Comparison of ENCODE assay signal across 1 cellular context in the genomic region with DNA sequence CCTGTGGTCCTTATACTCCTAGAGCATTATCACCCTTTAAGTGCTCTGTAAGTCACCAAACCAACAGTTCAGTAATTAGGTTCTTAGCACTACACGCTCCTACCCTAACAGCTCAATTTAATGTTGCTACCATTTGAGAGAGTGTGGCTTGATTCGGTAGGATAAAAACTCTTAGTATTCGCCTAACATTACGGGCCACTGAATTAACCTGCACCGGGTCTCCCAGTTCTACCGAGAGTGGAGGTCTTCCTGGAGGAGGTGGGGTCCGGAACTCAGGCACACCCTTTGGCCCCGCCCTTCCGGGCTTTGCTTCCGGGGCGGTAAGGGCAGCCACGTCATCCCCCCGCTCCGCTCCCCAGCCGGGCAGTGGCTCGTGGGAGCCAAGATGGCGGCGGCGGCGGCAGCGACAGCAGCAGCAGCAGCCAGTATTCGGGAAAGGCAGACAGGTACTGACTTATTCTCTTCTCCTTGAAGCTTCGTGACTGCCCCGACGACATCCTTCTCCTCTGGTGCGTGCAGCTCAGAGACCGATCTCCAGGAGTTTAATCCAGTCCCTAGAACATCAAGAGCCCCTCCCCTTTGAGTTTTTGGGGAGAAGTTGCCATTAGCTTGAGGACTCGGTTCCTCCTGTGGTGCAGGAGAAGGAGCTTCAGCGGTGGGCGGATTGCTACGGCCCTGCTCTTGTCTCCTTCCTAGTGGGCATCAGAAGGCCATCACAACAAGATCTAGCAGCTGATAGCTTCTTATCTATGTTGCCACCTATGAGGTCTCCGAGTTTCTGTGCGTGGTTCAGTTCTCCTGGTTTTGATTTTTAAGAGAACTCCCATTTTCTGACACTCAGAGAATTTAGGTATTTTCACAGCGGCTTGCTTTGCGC.
A peak's percentile ranks its signal among the peaks of the same experiment; 100 is the strongest.
TF ChIP-seq lines count a peak whose summit lies in the region.

A gene with protein sequence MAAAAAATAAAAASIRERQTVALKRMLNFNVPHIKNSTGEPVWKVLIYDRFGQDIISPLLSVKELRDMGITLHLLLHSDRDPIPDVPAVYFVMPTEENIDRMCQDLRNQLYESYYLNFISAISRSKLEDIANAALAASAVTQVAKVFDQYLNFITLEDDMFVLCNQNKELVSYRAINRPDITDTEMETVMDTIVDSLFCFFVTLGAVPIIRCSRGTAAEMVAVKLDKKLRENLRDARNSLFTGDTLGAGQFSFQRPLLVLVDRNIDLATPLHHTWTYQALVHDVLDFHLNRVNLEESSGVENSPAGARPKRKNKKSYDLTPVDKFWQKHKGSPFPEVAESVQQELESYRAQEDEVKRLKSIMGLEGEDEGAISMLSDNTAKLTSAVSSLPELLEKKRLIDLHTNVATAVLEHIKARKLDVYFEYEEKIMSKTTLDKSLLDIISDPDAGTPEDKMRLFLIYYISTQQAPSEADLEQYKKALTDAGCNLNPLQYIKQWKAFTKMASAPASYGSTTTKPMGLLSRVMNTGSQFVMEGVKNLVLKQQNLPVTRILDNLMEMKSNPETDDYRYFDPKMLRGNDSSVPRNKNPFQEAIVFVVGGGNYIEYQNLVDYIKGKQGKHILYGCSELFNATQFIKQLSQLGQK (plus strand): TSS at position 366 of the 877 bp plus-strand sequence. CDS start 20 bp downstream, at position 386.

TF ChIP-seq in HepG2, 621 proteins besides CTCF, POLR2A, EP300 and RAD21 (continued from another document and continues in another):
- TF ChIP-seq KLF12 (CRISPR knock-in tag; IDR thresholded peaks at IDR 0.05; ENCODE audit: borderline replicate concordance) (peak; percentile 100), ZNF572 (CRISPR knock-in tag; IDR thresholded peaks at IDR 0.05) (peak; percentile 98), ZNF329 (CRISPR knock-in tag; IDR thresholded peaks at IDR 0.05; ENCODE audit: low read depth) (peak; percentile 95), SRSF9 (IDR thresholded peaks at IDR 0.05; ENCODE audit: borderline replicate concordance, insufficient read depth, low read depth, low read length, poor library complexity, severe bottlenecking) (no peak), ZFP36L1 (CRISPR knock-in tag; IDR thresholded peaks at IDR 0.05) (peak; percentile 94), JUND (CRISPR knock-in tag; IDR thresholded peaks at IDR 0.05) (peak; percentile 95), DPF2 (CRISPR knock-in tag; IDR thresholded peaks at IDR 0.05; ENCODE audit: borderline replicate concordance, low read depth) (peak; percentile 20; the same call in 1 of the 2 replicates), MED8 (CRISPR knock-in tag; IDR thresholded peaks at IDR 0.05; ENCODE audit: insufficient replicate concordance) (peak; percentile 93), ATF1 (CRISPR knock-in tag; IDR thresholded peaks at IDR 0.05) (peak; percentile 93), ZNF333 (CRISPR knock-in tag; IDR thresholded peaks at IDR 0.05; ENCODE audit: borderline replicate concordance) (peak; percentile 99), MYC (CRISPR knock-in tag; IDR thresholded peaks at IDR 0.05; ENCODE audit: borderline replicate concordance) (peak; percentile 99), ZNF567 (CRISPR knock-in tag; IDR thresholded peaks at IDR 0.05; ENCODE audit: borderline replicate concordance) (0 out of 2 replicates have a peak, but pooled peaks have one; percentile 32), FOXK1 (CRISPR knock-in tag; IDR thresholded peaks at IDR 0.05; ENCODE audit: borderline replicate concordance, low read depth) (peak; percentile 99), KAT8 (CRISPR knock-in tag; IDR thresholded peaks at IDR 0.05) (peak; percentile 100), ATRX (CRISPR knock-in tag; IDR thresholded peaks at IDR 0.05; ENCODE audit: borderline replicate concordance) (peak; percentile 52; the same call in 1 of the 2 replicates), U2AF2 (IDR thresholded peaks at IDR 0.05; ENCODE audit: low read depth, low read length) (no peak; the same call in 1 of the 2 replicates), ZNF12 (CRISPR knock-in tag; IDR thresholded peaks at IDR 0.05) (peak; percentile 92), SNAI1 (CRISPR knock-in tag; IDR thresholded peaks at IDR 0.05; ENCODE audit: borderline replicate concordance) (peak; percentile 99), PITX1 (CRISPR knock-in tag; IDR thresholded peaks at IDR 0.05) (peak; percentile 76; the same call in 1 of the 2 replicates), NFIB (CRISPR knock-in tag; IDR thresholded peaks at IDR 0.05; ENCODE audit: borderline replicate concordance) (no peak; the same call in 1 of the 2 replicates), CENPT (CRISPR knock-in tag; IDR thresholded peaks at IDR 0.05; ENCODE audit: low read depth) (no peak; the same call in 1 of the 2 replicates), IKZF4 (CRISPR knock-in tag; IDR thresholded peaks at IDR 0.05; ENCODE audit: borderline replicate concordance, low read depth, not compliant biosample characterization) (peak; percentile 99), ZNF496 (CRISPR knock-in tag; IDR thresholded peaks at IDR 0.05; ENCODE audit: insufficient replicate concordance) (no peak), ZNF382 (CRISPR knock-in tag; IDR thresholded peaks at IDR 0.05; ENCODE audit: borderline replicate concordance) (no peak), KLF15 (CRISPR knock-in tag; IDR thresholded peaks at IDR 0.05; ENCODE audit: borderline replicate concordance) (peak; percentile 93; the same call in 1 of the 2 replicates), ZNF720 (CRISPR knock-in tag; IDR thresholded peaks at IDR 0.05) (no peak; the same call in 1 of the 2 replicates), ZNF292 (CRISPR knock-in tag; IDR thresholded peaks at IDR 0.05; ENCODE audit: borderline replicate concordance, low read depth) (peak; percentile 99), SAP130 (CRISPR knock-in tag; IDR thresholded peaks at IDR 0.05; ENCODE audit: low read depth) (peak; percentile 99)
- TF ChIP-seq, protein P1, sequence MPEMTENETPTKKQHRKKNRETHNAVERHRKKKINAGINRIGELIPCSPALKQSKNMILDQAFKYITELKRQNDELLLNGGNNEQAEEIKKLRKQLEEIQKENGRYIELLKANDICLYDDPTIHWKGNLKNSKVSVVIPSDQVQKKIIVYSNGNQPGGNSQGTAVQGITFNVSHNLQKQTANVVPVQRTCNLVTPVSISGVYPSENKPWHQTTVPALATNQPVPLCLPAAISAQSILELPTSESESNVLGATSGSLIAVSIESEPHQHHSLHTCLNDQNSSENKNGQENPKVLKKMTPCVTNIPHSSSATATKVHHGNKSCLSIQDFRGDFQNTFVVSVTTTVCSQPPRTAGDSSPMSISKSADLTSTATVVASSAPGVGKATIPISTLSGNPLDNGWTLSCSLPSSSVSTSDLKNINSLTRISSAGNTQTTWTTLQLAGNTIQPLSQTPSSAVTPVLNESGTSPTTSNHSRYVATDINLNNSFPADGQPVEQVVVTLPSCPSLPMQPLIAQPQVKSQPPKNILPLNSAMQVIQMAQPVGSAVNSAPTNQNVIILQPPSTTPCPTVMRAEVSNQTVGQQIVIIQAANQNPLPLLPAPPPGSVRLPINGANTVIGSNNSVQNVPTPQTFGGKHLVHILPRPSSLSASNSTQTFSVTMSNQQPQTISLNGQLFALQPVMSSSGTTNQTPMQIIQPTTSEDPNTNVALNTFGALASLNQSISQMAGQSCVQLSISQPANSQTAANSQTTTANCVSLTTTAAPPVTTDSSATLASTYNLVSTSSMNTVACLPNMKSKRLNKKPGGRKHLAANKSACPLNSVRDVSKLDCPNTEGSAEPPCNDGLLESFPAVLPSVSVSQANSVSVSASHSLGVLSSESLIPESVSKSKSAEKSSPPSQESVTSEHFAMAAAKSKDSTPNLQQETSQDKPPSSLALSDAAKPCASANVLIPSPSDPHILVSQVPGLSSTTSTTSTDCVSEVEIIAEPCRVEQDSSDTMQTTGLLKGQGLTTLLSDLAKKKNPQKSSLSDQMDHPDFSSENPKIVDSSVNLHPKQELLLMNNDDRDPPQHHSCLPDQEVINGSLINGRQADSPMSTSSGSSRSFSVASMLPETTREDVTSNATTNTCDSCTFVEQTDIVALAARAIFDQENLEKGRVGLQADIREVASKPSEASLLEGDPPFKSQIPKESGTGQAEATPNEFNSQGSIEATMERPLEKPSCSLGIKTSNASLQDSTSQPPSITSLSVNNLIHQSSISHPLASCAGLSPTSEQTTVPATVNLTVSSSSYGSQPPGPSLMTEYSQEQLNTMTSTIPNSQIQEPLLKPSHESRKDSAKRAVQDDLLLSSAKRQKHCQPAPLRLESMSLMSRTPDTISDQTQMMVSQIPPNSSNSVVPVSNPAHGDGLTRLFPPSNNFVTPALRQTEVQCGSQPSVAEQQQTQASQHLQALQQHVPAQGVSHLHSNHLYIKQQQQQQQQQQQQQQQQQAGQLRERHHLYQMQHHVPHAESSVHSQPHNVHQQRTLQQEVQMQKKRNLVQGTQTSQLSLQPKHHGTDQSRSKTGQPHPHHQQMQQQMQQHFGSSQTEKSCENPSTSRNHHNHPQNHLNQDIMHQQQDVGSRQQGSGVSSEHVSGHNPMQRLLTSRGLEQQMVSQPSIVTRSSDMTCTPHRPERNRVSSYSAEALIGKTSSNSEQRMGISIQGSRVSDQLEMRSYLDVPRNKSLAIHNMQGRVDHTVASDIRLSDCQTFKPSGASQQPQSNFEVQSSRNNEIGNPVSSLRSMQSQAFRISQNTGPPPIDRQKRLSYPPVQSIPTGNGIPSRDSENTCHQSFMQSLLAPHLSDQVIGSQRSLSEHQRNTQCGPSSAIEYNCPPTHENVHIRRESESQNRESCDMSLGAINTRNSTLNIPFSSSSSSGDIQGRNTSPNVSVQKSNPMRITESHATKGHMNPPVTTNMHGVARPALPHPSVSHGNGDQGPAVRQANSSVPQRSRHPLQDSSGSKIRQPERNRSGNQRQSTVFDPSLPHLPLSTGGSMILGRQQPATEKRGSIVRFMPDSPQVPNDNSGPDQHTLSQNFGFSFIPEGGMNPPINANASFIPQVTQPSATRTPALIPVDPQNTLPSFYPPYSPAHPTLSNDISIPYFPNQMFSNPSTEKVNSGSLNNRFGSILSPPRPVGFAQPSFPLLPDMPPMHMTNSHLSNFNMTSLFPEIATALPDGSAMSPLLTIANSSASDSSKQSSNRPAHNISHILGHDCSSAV (CRISPR knock-in tag; IDR thresholded peaks at IDR 0.05; ENCODE audit: borderline replicate concordance) = peak; percentile 95; the same call in 1 of the 2 replicates
- TF ChIP-seq, protein P2, sequence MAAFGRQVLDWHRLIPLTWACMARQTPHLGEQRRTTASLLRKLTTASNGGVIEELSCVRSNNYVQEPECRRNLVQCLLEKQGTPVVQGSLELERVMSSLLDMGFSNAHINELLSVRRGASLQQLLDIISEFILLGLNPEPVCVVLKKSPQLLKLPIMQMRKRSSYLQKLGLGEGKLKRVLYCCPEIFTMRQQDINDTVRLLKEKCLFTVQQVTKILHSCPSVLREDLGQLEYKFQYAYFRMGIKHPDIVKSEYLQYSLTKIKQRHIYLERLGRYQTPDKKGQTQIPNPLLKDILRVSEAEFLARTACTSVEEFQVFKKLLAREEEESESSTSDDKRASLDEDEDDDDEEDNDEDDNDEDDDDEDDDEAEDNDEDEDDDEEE (CRISPR knock-in tag; IDR thresholded peaks at IDR 0.05) = peak; percentile 97
- TF ChIP-seq, protein P3, sequence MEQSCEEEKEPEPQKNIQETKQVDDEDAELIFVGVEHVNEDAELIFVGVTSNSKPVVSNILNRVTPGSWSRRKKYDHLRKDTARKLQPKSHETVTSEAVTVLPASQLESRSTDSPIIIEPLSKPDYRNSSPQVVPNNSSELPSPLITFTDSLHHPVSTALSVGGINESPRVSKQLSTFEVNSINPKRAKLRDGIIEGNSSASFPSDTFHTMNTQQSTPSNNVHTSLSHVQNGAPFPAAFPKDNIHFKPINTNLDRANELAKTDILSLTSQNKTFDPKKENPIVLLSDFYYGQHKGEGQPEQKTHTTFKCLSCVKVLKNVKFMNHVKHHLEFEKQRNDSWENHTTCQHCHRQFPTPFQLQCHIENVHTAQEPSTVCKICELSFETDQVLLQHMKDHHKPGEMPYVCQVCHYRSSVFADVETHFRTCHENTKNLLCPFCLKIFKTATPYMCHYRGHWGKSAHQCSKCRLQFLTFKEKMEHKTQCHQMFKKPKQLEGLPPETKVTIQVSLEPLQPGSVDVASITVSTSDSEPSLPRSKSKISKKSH (CRISPR knock-in tag; IDR thresholded peaks at IDR 0.05; ENCODE audit: borderline replicate concordance) = peak; percentile 100
- TF ChIP-seq, protein P4, sequence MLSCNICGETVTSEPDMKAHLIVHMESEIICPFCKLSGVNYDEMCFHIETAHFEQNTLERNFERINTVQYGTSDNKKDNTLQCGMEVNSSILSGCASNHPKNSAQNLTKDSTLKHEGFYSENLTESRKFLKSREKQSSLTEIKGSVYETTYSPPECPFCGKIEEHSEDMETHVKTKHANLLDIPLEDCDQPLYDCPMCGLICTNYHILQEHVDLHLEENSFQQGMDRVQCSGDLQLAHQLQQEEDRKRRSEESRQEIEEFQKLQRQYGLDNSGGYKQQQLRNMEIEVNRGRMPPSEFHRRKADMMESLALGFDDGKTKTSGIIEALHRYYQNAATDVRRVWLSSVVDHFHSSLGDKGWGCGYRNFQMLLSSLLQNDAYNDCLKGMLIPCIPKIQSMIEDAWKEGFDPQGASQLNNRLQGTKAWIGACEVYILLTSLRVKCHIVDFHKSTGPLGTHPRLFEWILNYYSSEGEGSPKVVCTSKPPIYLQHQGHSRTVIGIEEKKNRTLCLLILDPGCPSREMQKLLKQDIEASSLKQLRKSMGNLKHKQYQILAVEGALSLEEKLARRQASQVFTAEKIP (CRISPR knock-in tag; IDR thresholded peaks at IDR 0.05; ENCODE audit: borderline replicate concordance) = no peak
- TF ChIP-seq, protein P5, sequence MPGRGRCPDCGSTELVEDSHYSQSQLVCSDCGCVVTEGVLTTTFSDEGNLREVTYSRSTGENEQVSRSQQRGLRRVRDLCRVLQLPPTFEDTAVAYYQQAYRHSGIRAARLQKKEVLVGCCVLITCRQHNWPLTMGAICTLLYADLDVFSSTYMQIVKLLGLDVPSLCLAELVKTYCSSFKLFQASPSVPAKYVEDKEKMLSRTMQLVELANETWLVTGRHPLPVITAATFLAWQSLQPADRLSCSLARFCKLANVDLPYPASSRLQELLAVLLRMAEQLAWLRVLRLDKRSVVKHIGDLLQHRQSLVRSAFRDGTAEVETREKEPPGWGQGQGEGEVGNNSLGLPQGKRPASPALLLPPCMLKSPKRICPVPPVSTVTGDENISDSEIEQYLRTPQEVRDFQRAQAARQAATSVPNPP (CRISPR knock-in tag; IDR thresholded peaks at IDR 0.05) = peak; percentile 97
- TF ChIP-seq, protein P6, sequence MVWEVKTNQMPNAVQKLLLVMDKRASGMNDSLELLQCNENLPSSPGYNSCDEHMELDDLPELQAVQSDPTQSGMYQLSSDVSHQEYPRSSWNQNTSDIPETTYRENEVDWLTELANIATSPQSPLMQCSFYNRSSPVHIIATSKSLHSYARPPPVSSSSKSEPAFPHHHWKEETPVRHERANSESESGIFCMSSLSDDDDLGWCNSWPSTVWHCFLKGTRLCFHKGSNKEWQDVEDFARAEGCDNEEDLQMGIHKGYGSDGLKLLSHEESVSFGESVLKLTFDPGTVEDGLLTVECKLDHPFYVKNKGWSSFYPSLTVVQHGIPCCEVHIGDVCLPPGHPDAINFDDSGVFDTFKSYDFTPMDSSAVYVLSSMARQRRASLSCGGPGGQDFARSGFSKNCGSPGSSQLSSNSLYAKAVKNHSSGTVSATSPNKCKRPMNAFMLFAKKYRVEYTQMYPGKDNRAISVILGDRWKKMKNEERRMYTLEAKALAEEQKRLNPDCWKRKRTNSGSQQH (CRISPR knock-in tag; IDR thresholded peaks at IDR 0.05; ENCODE audit: low read depth) = peak; percentile 99
